ENCODE assay signal across 8 cellular contexts in genomic region chr5:144170276-144171024, GRCh38. TPM values are rescaled to one million over a fixed set of nuclear protein-coding genes. Genes with fewer than 3 reads are reported as not detected.
A peak's percentile ranks its signal among the peaks of the same experiment; 100 is the strongest.
DNase-seq lines count a peak whose midpoint lies in the region; ATAC-seq and TF ChIP-seq lines count a peak whose summit lies in the region.

Gene KCTD16, plus strand, starts transcription at chr5:144170873.
Gene YIPF5, minus strand, starts transcription at chr5:144170659. Its CDS starts 704 bp downstream, at chr5:144169955.

- DNase-seq in NCI-H69 (lab: John Stamatoyannopoulos, UW) (peak; percentile 99), left lobe of liver (ENCODE audit: low spot score) (peak; percentile 97)
- peak; percentile 96 for DNase-seq in activated CD4-positive, alpha-beta T cell treated with anti-CD3 and anti-CD28 coated beads, Interleukin-2, amount 50 U/mL, for 1 hour
- peak; percentile 95 to 98 for DNase-seq in stimulated activated CD4-positive, alpha-beta T cell treated with anti-CD3 and anti-CD28 coated beads, Interleukin-2, amount 100 ng/mL, for 24 hours

- peak within 1 kb of the TSS; percentile 81 for H3K27ac ChIP-seq in C4-2B

- peak within 1 kb of the TSS; percentile 90 for H3K4me3 Mint-ChIP-seq in dendritic cell treated with granulocyte-macrophage colony-stimulating factor and Interleukin-4, amounts not matched to agents 40 ng/mL and 50 ng/mL, for 4 days

- peaks cover 29% of the 10 kb centered on the region for H3K36me3 Mint-ChIP-seq in dendritic cell treated with granulocyte-macrophage colony-stimulating factor and Interleukin-4, amounts not matched to agents 40 ng/mL and 50 ng/mL, for 4 days (ENCODE audit: low read depth)

- H3K4me1 Mint-ChIP-seq in dendritic cell treated with granulocyte-macrophage colony-stimulating factor and Interleukin-4, amounts not matched to agents 40 ng/mL and 50 ng/mL, for 4 days (ENCODE audit: low read depth) = peaks cover 14% of the 10 kb centered on the region

- H3K27ac Mint-ChIP-seq in dendritic cell treated with granulocyte-macrophage colony-stimulating factor and Interleukin-4, amounts not matched to agents 40 ng/mL and 50 ng/mL, for 4 days = peak within 1 kb of the TSS; percentile 92

- no peak for TF ChIP-seq CTCF in C4-2B (conservative IDR thresholded peaks at IDR 0.05)

- H3K27me3 Mint-ChIP-seq in dendritic cell treated with granulocyte-macrophage colony-stimulating factor and Interleukin-4, amounts not matched to agents 40 ng/mL and 50 ng/mL, for 4 days = peaks cover 21% of the 10 kb centered on the region

- ATAC-seq in GM19372 (IDR thresholded peaks at IDR 0.05; ENCODE audit: low read depth, unreplicated experiment) (peak; percentile 100), HG03521 (IDR thresholded peaks at IDR 0.05; ENCODE audit: unreplicated experiment) (peak; percentile 99), left lobe of liver (peak; percentile 98)

- intact Hi-C loops in dendritic cell treated with granulocyte-macrophage colony-stimulating factor and Interleukin-4, amounts not matched to agents 40 ng/mL and 50 ng/mL, for 4 days (cut with micrococcal nuclease) = no loop called here

- H3K9me3 Mint-ChIP-seq in dendritic cell treated with granulocyte-macrophage colony-stimulating factor and Interleukin-4, amounts not matched to agents 40 ng/mL and 50 ng/mL, for 4 days = no peaks in the 10 kb centered on the region

RNA-seq across cellular contexts. Expression of gene KCTD16, which starts in this region (rescaled TPM):
- 0.05 TPM for total RNA-seq in left lobe of liver

RNA-seq across cellular contexts. Expression of gene YIPF5, which starts in this region (rescaled TPM):
- total RNA-seq in left lobe of liver = 18.0 TPM

Comparison
In these comparisons a context has a peak if more than half of its experiments do, and no peak if none do; other contexts are left out.
1. Peak in every context shown above with its lines: DNase-seq, ATAC-seq and H3K27ac ChIP-seq.